8 cellular contexts compared by ENCODE assay signal in the genomic region with DNA sequence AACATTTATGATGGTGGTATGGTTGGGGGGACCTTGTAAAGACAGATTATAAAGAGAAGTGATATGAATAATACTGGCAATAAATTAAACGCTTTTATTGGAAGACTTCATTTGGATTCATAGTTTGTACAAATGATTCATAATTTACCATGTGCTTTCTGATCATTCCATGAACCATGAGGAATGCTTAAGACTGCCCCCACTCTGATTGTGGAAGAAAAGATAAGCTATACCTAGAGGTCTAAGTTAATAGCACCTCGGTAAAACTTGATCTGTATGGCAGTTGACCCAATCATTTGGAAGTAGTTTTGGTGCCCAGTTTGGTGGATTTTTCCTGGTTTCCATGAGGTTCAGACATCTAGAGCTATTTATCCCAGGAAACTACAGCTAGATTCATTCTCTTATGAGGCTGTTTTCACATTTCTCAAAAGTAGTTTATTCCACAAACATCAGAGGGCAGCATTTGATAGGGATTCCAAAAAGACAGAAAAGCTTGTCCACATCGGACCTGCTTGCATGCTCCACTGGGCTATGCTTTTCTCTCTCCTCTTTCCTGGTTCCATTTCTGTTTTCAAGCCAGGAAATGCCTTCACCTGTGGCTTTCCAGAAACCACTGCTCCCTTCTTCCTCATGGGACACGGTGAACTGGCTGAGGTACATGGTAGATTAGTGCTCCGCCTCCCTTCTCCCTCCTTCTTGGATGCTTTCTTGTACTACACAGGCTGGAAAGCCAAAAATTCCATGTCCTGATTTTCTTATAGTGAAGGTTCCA. TPM values are rescaled to one million over a fixed set of nuclear protein-coding genes. Genes with fewer than 3 reads are reported as not detected.
DNase-seq lines count a peak whose midpoint lies in the region; ATAC-seq and TF ChIP-seq lines count a peak whose summit lies in the region.

No MANE protein-coding gene starts in this region.

- H3K4me3 Mint-ChIP-seq in activated CD4-positive, alpha-beta T cell treated with anti-CD3 and anti-CD28 coated beads, Interleukin-2, amount 10 ng/mL, durations not matched to agents 24 days and 14 days = no peak overlapping the region

- no peaks in the 10 kb centered on the region for H3K36me3 ChIP-seq in PC-3 (ENCODE audit: low read depth, low read length)

- H3F3A ChIP-seq in PC-3 (ENCODE audit: low read length, unreplicated experiment) = no peaks in the 10 kb centered on the region

- no peak overlapping the region for H3K27ac ChIP-seq in PC-3 (ENCODE audit: low read length)

- H3K9me3 Mint-ChIP-seq in activated CD4-positive, alpha-beta T cell treated with anti-CD3 and anti-CD28 coated beads, Interleukin-2, amount 10 ng/mL, durations not matched to agents 24 days and 14 days = no peaks in the 10 kb centered on the region

- CTCF ChIA-PET in PC-3 (lab: Charles Lee) = interaction anchor here (0.5 to 1.5 kb wide), 10 partner anchors 30 to 367 kb away, joined by 3 to 25 read pairs (median 4); no protein-coding TSS in a partner anchor

- no peaks in the 10 kb centered on the region for H3K36me3 Mint-ChIP-seq in activated CD4-positive, alpha-beta T cell treated with anti-CD3 and anti-CD28 coated beads, Interleukin-2, amount 10 ng/mL, durations not matched to agents 24 days and 14 days (ENCODE audit: low read depth)

- H3K4me1 ChIP-seq in PC-3 (ENCODE audit: insufficient read depth, low read length) = peaks cover 22% of the 10 kb centered on the region

- H3K9me2 ChIP-seq in PC-3 (replicated peaks; ENCODE audit: low read length) = no peaks in the 10 kb centered on the region

- no TSS peak for BruUV-seq in PC-3 (replicated peaks; lab: Mats Ljungman, UMichigan)

- no peaks in the 10 kb centered on the region for H3K4me1 Mint-ChIP-seq in activated CD4-positive, alpha-beta T cell treated with anti-CD3 and anti-CD28 coated beads, Interleukin-2, amount 10 ng/mL, durations not matched to agents 24 days and 14 days

- POLR2A ChIA-PET in PC-3 (lab: Charles Lee; ENCODE audit: unreplicated experiment) = interaction anchor here (0.5 kb wide), 1 partner anchor 370 kb away, joined by 3 read pairs; no protein-coding TSS in a partner anchor

- H3K27me3 Mint-ChIP-seq in activated CD4-positive, alpha-beta T cell treated with anti-CD3 and anti-CD28 coated beads, Interleukin-2, amount 10 ng/mL, durations not matched to agents 24 days and 14 days = no peaks in the 10 kb centered on the region

- no peaks in the 10 kb centered on the region for H4K20me1 ChIP-seq in PC-3 (ENCODE audit: low read length)

- H3K27ac Mint-ChIP-seq in activated CD4-positive, alpha-beta T cell treated with anti-CD3 and anti-CD28 coated beads, Interleukin-2, amount 10 ng/mL, durations not matched to agents 24 days and 14 days = no peak overlapping the region

- no peaks in the 10 kb centered on the region for H3K27me3 ChIP-seq in PC-3 (ENCODE audit: low read length)

- TF ChIP-seq CTCF in PC-3 (conservative IDR thresholded peaks at IDR 0.05; ENCODE audit: low read depth, low read length) (peak; percentile 87), retinal pigment epithelial cell (conservative IDR thresholded peaks at IDR 0.05; ENCODE audit: low read depth, low read length) (peak; percentile 45)

- H3K79me2 ChIP-seq in PC-3 (ENCODE audit: low read length) = no peaks in the 10 kb centered on the region

- peak overlapping the region; percentile 23 for H3K4me2 ChIP-seq in PC-3 (ENCODE audit: low read length)

- H2AFZ ChIP-seq in PC-3 (ENCODE audit: low read length) = peak overlapping the region; percentile 33

- H3K4me3 ChIP-seq in PC-3 (ENCODE audit: low read length) (no peak overlapping the region), retinal pigment epithelial cell (ENCODE audit: low read length) (no peak overlapping the region)

- ATAC-seq in PC-3 (peak; percentile 81), GM19463 (IDR thresholded peaks at IDR 0.05; ENCODE audit: unreplicated experiment) (no peak)
- no peak for ATAC-seq in stimulated activated naive CD8-positive, alpha-beta T cell treated with anti-CD3 and anti-CD28 coated beads, Interleukin-15, Interleukin-2, amounts not matched to agents 100 U/mL and 50 U/mL, for 24 hours

- DNase-seq in GM04504 (ENCODE audit: low read depth) (peak; percentile 65), PC-3 (peak; percentile 87), fibroblast of peridontal ligament (ENCODE audit: extremely low read depth) (peak; percentile 92), retinal pigment epithelial cell (ENCODE audit: low read depth) (peak; percentile 13), activated gamma-delta T cell (lab: John Stamatoyannopoulos, UW) (no peak)
- no peak for DNase-seq in activated CD4-positive, alpha-beta T cell treated with anti-CD3 and anti-CD28 coated beads, Interleukin-2, amount 10 ng/mL, durations not matched to agents 24 days and 14 days
- DNase-seq in stimulated activated naive CD8-positive, alpha-beta T cell treated with anti-CD3 and anti-CD28 coated beads, Interleukin-15, Interleukin-2, amounts not matched to agents 100 U/mL and 50 U/mL, for 24 hours = no peak

- no peak overlapping the region for H3K9ac ChIP-seq in PC-3 (ENCODE audit: low read length)

- intact Hi-C loops in PC-3 (cut with micrococcal nuclease) = loop anchor here (1.0 to 5.0 kb wide), 5 partner anchors 103 to 820 kb away; no protein-coding TSS in a partner anchor
- intact Hi-C loops in activated CD4-positive, alpha-beta T cell treated with anti-CD3 and anti-CD28 coated beads, Interleukin-2, amount 10 ng/mL, durations not matched to agents 24 days and 14 days (cut with micrococcal nuclease) = no loop called here

- no peaks in the 10 kb centered on the region for H3K9me3 ChIP-seq in PC-3 (ENCODE audit: low read length)

RNA-seq across cellular contexts. Expression of a gene that starts 29.2 kb away (rescaled TPM):
- total RNA-seq in PC-3 (2014; rRNA removed) = 96.8 and 121 TPM in 2 replicates
- 102 and 108 TPM in 2 replicates for total RNA-seq in activated CD4-positive, alpha-beta T cell treated with anti-CD3 and anti-CD28 coated beads, Interleukin-2, amount 10 ng/mL, durations not matched to agents 24 days and 14 days

Comparison
In these comparisons a context has a peak if more than half of its experiments do, and no peak if none do; other contexts are left out.
1. DNase-seq: peak in GM04504 (single experiment), PC-3 (single experiment), fibroblast of peridontal ligament (single experiment) and retinal pigment epithelial cell (single experiment); none in activated gamma-delta T cell (single experiment), activated CD4-positive, alpha-beta T cell treated with anti-CD3 and anti-CD28 coated beads, Interleukin-2, amount 10 ng/mL, durations not matched to agents 24 days and 14 days (single experiment) and stimulated activated naive CD8-positive, alpha-beta T cell treated with anti-CD3 and anti-CD28 coated beads, Interleukin-15, Interleukin-2, amounts not matched to agents 100 U/mL and 50 U/mL, for 24 hours (single experiment).